ENCODE assay signal across 12 cellular contexts in genomic region chr2:165544897-165545296, GRCh38.
A peak's percentile ranks its signal among the peaks of the same experiment; 100 is the strongest.
DNase-seq lines count a peak whose midpoint lies in the region; ATAC-seq lines count a peak whose summit lies in the region.
"Had no signal": no experiment of that assay in that cellular context is flagged by ENCODE, and none has a peak within 500 bp of the region (broad histone marks: within the 10 kb centered on the region; RNA-seq: fewer than 3 reads in every experiment).

No MANE protein-coding gene starts in this region.

- ATAC-seq in GM18502 (IDR thresholded peaks at IDR 0.05; ENCODE audit: poor library complexity, unreplicated experiment) (peak; percentile 81), GM19452 (IDR thresholded peaks at IDR 0.05; ENCODE audit: unreplicated experiment) (peak; percentile 89), HG02852 (IDR thresholded peaks at IDR 0.05; ENCODE audit: unreplicated experiment) (peak; percentile 80), HG03460 (IDR thresholded peaks at IDR 0.05; ENCODE audit: unreplicated experiment) (peak; percentile 92)

- DNase-seq in activated CD4-positive, CD25-positive, alpha-beta regulatory T cell (lab: John Stamatoyannopoulos, UW), result no peak
- DNase-seq in HCEC 1CT (no peak), T-helper 2 cell (no peak)
- DNase-seq in activated effector memory CD4-positive, alpha-beta T cell treated with Interleukin-2 at 50 U/mL for 16 hours, result no peak
- DNase-seq: activated CD4-positive, alpha-beta T cell treated with anti-CD3 and anti-CD28 coated beads, Interleukin-2, amount 50 U/mL, for 4 hours; activated naive CD4-positive, alpha-beta T cell treated with anti-CD3 and anti-CD28 coated beads for 36 hours; caudate nucleus; NCI-H1105 had no signal
